1 cellular context compared by ENCODE assay signal in the genomic region with DNA sequence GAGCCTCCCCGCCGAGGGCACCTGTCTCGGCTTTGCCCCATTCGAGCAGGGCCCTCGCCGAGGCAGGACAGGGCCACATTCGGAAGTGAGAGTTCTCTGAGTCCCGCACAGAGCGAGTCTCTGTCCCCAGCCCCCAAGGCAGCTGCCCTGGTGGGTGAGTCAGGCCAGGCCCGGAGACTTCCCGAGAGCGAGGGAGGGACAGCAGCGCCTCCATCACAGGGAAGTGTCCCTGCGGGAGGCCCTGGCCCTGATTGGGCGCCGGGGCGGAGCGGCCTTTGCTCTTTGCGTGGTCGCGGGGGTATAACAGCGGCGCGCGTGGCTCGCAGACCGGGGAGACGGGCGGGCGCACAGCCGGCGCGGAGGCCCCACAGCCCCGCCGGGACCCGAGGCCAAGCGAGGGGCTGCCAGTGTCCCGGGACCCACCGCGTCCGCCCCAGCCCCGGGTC.
TF ChIP-seq lines count a peak whose summit lies in the region.

Gene AIRE, plus strand, starts transcription at position 330 of the 446 bp plus-strand sequence. CDS start 131 bp downstream, outside the sequence.

TF ChIP-seq in GM23338, 12 proteins besides CTCF, POLR2A, EP300 and RAD21 (continued from another document):
- TF ChIP-seq, protein P1, sequence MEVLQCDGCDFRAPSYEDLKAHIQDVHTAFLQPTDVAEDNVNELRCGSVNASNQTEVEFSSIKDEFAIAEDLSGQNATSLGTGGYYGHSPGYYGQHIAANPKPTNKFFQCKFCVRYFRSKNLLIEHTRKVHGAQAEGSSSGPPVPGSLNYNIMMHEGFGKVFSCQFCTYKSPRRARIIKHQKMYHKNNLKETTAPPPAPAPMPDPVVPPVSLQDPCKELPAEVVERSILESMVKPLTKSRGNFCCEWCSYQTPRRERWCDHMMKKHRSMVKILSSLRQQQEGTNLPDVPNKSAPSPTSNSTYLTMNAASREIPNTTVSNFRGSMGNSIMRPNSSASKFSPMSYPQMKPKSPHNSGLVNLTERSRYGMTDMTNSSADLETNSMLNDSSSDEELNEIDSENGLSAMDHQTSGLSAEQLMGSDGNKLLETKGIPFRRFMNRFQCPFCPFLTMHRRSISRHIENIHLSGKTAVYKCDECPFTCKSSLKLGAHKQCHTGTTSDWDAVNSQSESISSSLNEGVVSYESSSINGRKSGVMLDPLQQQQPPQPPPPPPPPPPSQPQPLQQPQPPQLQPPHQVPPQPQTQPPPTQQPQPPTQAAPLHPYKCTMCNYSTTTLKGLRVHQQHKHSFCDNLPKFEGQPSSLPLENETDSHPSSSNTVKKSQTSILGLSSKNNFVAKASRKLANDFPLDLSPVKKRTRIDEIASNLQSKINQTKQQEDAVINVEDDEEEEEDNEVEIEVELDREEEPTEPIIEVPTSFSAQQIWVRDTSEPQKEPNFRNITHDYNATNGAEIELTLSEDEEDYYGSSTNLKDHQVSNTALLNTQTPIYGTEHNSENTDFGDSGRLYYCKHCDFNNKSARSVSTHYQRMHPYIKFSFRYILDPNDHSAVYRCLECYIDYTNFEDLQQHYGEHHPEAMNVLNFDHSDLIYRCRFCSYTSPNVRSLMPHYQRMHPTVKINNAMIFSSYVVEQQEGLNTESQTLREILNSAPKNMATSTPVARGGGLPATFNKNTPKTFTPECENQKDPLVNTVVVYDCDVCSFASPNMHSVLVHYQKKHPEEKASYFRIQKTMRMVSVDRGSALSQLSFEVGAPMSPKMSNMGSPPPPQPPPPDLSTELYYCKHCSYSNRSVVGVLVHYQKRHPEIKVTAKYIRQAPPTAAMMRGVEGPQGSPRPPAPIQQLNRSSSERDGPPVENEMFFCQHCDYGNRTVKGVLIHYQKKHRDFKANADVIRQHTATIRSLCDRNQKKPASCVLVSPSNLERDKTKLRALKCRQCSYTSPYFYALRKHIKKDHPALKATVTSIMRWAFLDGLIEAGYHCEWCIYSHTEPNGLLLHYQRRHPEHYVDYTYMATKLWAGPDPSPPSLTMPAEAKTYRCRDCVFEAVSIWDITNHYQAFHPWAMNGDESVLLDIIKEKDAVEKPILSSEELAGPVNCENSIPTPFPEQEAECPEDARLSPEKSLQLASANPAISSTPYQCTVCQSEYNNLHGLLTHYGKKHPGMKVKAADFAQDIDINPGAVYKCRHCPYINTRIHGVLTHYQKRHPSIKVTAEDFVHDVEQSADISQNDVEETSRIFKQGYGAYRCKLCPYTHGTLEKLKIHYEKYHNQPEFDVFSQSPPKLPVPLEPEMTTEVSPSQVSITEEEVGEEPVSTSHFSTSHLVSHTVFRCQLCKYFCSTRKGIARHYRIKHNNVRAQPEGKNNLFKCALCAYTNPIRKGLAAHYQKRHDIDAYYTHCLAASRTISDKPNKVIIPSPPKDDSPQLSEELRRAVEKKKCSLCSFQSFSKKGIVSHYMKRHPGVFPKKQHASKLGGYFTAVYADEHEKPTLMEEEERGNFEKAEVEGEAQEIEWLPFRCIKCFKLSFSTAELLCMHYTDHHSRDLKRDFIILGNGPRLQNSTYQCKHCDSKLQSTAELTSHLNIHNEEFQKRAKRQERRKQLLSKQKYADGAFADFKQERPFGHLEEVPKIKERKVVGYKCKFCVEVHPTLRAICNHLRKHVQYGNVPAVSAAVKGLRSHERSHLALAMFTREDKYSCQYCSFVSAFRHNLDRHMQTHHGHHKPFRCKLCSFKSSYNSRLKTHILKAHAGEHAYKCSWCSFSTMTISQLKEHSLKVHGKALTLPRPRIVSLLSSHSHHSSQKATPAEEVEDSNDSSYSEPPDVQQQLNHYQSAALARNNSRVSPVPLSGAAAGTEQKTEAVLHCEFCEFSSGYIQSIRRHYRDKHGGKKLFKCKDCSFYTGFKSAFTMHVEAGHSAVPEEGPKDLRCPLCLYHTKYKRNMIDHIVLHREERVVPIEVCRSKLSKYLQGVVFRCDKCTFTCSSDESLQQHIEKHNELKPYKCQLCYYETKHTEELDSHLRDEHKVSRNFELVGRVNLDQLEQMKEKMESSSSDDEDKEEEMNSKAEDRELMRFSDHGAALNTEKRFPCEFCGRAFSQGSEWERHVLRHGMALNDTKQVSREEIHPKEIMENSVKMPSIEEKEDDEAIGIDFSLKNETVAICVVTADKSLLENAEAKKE (CRISPR knock-in tag; IDR thresholded peaks at IDR 0.05) = no peak
- TF ChIP-seq ZNF331 (CRISPR knock-in tag; IDR thresholded peaks at IDR 0.05; ENCODE audit: low read depth) = no peak
TF ChIP-seq in GM23338: peak in this region for 0.
